In the genomic region with DNA sequence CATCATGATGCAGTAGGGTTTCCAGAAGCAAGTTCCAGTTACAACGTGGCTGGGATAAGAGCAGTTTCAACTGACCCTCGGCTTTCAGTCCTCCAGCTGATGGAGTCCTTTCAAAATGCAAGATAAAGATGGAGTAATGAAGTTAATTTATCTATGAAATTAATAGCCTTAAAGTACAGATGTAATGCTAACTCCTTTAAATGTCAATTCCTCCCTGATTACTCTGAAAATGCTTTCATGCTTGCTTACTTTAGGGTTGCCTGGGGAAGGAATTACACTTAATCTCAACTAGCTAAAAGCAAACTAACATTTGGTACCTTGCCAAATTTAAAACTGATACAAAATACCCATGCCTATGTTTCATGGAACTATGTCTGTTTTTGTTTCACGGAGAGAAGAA, we compare ENCODE assay signal across 19 cellular contexts.
A peak's percentile ranks its signal among the peaks of the same experiment; 100 is the strongest.
DNase-seq lines count a peak whose midpoint lies in the region; TF ChIP-seq lines count a peak whose summit lies in the region.
"Had no signal": no experiment of that assay in that cellular context is flagged by ENCODE, and none has a peak within 500 bp of the region (broad histone marks: within the 10 kb centered on the region; RNA-seq: fewer than 3 reads in every experiment).

No MANE protein-coding gene starts in this region.

- H4K20me1 ChIP-seq in SK-N-SH (ENCODE audit: insufficient read depth) = no peaks in the 10 kb centered on the region

- no peaks in the 10 kb centered on the region for H3K79me2 ChIP-seq in SK-N-SH (ENCODE audit: insufficient read depth)

- no peaks in the 10 kb centered on the region for H3F3A ChIP-seq in SK-N-SH (replicated peaks; ENCODE audit: insufficient read depth)

- no peaks in the 10 kb centered on the region for H3K9me2 ChIP-seq in SK-N-SH

- 46% methylated on average over 3 of the region's 3 CpGs for WGBS in SK-N-SH (ENCODE audit: low lambda C conversion rate)

- POLR2A ChIA-PET in SK-N-SH (lab: Yijun Ruan, JAX) = no interaction called here

- peak in 1 of 2 experiments; percentile 16; a peak in 1 of 4 replicates for TF ChIP-seq EP300 in SK-N-SH (IDR thresholded peaks at IDR 0.05; ENCODE audit: borderline replicate concordance in 1 of 2, low read depth in 1 of 2, low read length in 1 of 2)

- peak; percentile 44 for DNase-seq in COR-L47 (lab: John Stamatoyannopoulos, UW)
- peak; percentile 33 for DNase-seq in DMS79 treated with DMSO at 0.1 percent for 48 hours (lab: John Stamatoyannopoulos, UW)
- DNase-seq in SK-N-SH = peak; percentile 5
- peak; percentile 24 for DNase-seq in iris pigment epithelial cell (ENCODE audit: low read depth)
- no peak for DNase-seq in hippocampal formation (lab: John Stamatoyannopoulos, UW)
- DNase-seq in COLO668 (lab: John Stamatoyannopoulos, UW; ENCODE audit: unreplicated experiment) = no peak
- DNase-seq in cortex of kidney (lab: John Stamatoyannopoulos, UW) = no peak
- DNase-seq: C1 segment of cervical spinal cord; CD8-positive, alpha-beta memory T cell; EL; HFFc6; KG1; NCI-H1105 treated with DMSO at 0.1 percent for 48 hours; NCI-H187 treated with DMSO at 0.1 percent for 48 hours; NCI-H446; NCI-H526 treated with DMSO at 0.1 percent for 48 hours; PC-3; RPMI8226; SHP77 treated with DMSO at 0.1 percent for 48 hours had no signal

- H3K36me3 ChIP-seq in SK-N-SH (replicated peaks in 1 of 2; ENCODE audit: control insufficient read depth in 1 of 2, insufficient read depth in 2 of 2, low read length in 1 of 2) = no peaks in the 10 kb centered on the region

- TF ChIP-seq RAD21 in SK-N-SH (IDR thresholded peaks at IDR 0.05; ENCODE audit: low read length) = no peak

- H3K4me3 ChIP-seq in SK-N-SH (ENCODE audit: low read depth in 2 of 2, low read length in 1 of 2) = no peak overlapping the region

- H3K4me2 ChIP-seq in SK-N-SH = no peak overlapping the region

- H3K27ac ChIP-seq in SK-N-SH (ENCODE audit: low read depth in 2 of 2, low read length in 1 of 2) = no peak overlapping the region

- no peak overlapping the region for H2AFZ ChIP-seq in SK-N-SH (ENCODE audit: low read depth)

- TF ChIP-seq CTCF in SK-N-SH (IDR thresholded peaks at IDR 0.05) = no peak

- no peaks in the 10 kb centered on the region for H3K27me3 ChIP-seq in SK-N-SH (ENCODE audit: insufficient read depth)

- no peak overlapping the region for H3K9ac ChIP-seq in SK-N-SH

- CTCF ChIA-PET in SK-N-SH (lab: Yijun Ruan, JAX) = no interaction called here

- no peaks in the 10 kb centered on the region; a peak in 2 of 4 replicates for H3K4me1 ChIP-seq in SK-N-SH (ENCODE audit: control insufficient read depth in 1 of 2, insufficient read depth in 2 of 2, low read depth in 1 of 2, low read length in 1 of 2)

- no peaks in the 10 kb centered on the region for H3K9me3 ChIP-seq in SK-N-SH

TF ChIP-seq in SK-N-SH, 30 proteins besides CTCF, POLR2A, EP300 and RAD21:
- peak; percentile 55; the same call in 1 of the 2 replicates for TF ChIP-seq RCOR1 (IDR thresholded peaks at IDR 0.05; ENCODE audit: low read length)
- no peak for TF ChIP-seq GATA2 (CRISPR knock-in tag; IDR thresholded peaks at IDR 0.05)

Comparison
In these comparisons a context has a peak if more than half of its experiments do, and no peak if none do; other contexts are left out.
1. DNase-seq: peak in COR-L47 (single experiment), DMS79 treated with DMSO at 0.1 percent for 48 hours (single experiment), SK-N-SH (single experiment) and iris pigment epithelial cell (single experiment); none in hippocampal formation (0 of 2), COLO668 (single experiment) and cortex of kidney (single experiment).